Comparison of ENCODE assay signal across 19 cellular contexts in genomic region chr17:58401287-58401686, GRCh38. TPM values are rescaled to one million over a fixed set of nuclear protein-coding genes. Genes with fewer than 3 reads are reported as not detected.
A peak's percentile ranks its signal among the peaks of the same experiment; 100 is the strongest.
DNase-seq lines count a peak whose midpoint lies in the region; ATAC-seq and TF ChIP-seq lines count a peak whose summit lies in the region.
"Had no signal": no experiment of that assay in that cellular context is flagged by ENCODE, and none has a peak within 500 bp of the region (broad histone marks: within the 10 kb centered on the region; RNA-seq: fewer than 3 reads in every experiment).

No MANE protein-coding gene starts in this region.

- no peaks in the 10 kb centered on the region for H3K9me3 Mint-ChIP-seq in type B pancreatic cell
- H3K9me3 Mint-ChIP-seq: memory B cell, nephron progenitor cell, T-cell had no signal

- no peak for ATAC-seq in Right ventricle myocardium inferior
- ATAC-seq: T-cell had no signal

- intact Hi-C loops in Right ventricle myocardium inferior (cut with DNase I) = no loop called here

- no peak for TF ChIP-seq CTCF in type B pancreatic cell (conservative IDR thresholded peaks at IDR 0.05)

- TF ChIP-seq EP300 in Ishikawa (IDR thresholded peaks at IDR 0.05; ENCODE audit: borderline replicate concordance) = no peak; the same call in 1 of the 2 replicates

- no peak for TF ChIP-seq RAD21 in Ishikawa (IDR thresholded peaks at IDR 0.05; ENCODE audit: low read depth)

- H3K36me3 Mint-ChIP-seq in type B pancreatic cell = peaks cover 9% of the 10 kb centered on the region
- H3K36me3 Mint-ChIP-seq: T-cell had no signal

- H3K4me1 Mint-ChIP-seq in type B pancreatic cell (ENCODE audit: unreplicated experiment) = peaks cover 31% of the 10 kb centered on the region
- H3K4me1 Mint-ChIP-seq: memory B cell had no signal

- DNase-seq in NCI-H345 (lab: John Stamatoyannopoulos, UW) (peak; percentile 55), cerebellar cortex (ENCODE audit: low spot score) (peak; percentile 48), type B pancreatic cell (ENCODE audit: extremely low spot score, unreplicated experiment) (no peak), mucosa of gallbladder (ENCODE audit: low spot score) (no peak), NOMO-1 (lab: John Stamatoyannopoulos, UW; ENCODE audit: unreplicated experiment in 2 of 2) (no peak), Right ventricle myocardium inferior (ENCODE audit: missing footprints) (no peak)
- DNase-seq: activated CD4-positive, alpha-beta T cell treated with anti-CD3 and anti-CD28 coated beads, Interleukin-2, amount 50 U/mL, for 1 hour; activated naive CD4-positive, alpha-beta T cell; foreskin fibroblast; hippocampal formation; kidney; MG63; NCI-H187; nephron progenitor cell; posterior cingulate gyrus; stimulated activated CD4-positive, alpha-beta T cell treated with anti-CD3 and anti-CD28 coated beads, Interleukin-4, amount 100 ng/mL, for 1 hour; T-cell had no signal

- peak overlapping the region; percentile 48 for H3K4me3 Mint-ChIP-seq in type B pancreatic cell
- H3K4me3 Mint-ChIP-seq: memory B cell, nephron progenitor cell, T-cell had no signal

- H3K27ac Mint-ChIP-seq in type B pancreatic cell = peak overlapping the region; percentile 72
- H3K27ac Mint-ChIP-seq: memory B cell, nephron progenitor cell, T-cell had no signal

- no peaks in the 10 kb centered on the region for H3K27me3 Mint-ChIP-seq in type B pancreatic cell
- H3K27me3 Mint-ChIP-seq: memory B cell, T-cell had no signal

TF ChIP-seq in Ishikawa, 13 proteins besides CTCF, POLR2A, EP300 and RAD21:
- no peak for TF ChIP-seq ZBTB7A (IDR thresholded peaks at IDR 0.05; ENCODE audit: low read depth)
- TF ChIP-seq MAX (IDR thresholded peaks at IDR 0.05) = no peak
- TF ChIP-seq NFIC (IDR thresholded peaks at IDR 0.05) = peak; percentile 67
- TF ChIP-seq TEAD4 (IDR thresholded peaks at IDR 0.05) = no peak
- TF ChIP-seq TCF12 (IDR thresholded peaks at IDR 0.05; ENCODE audit: low read depth) = peak; percentile 72
- TF ChIP-seq YY1 (IDR thresholded peaks at IDR 0.05; ENCODE audit: low read depth) = no peak
- no peak for TF ChIP-seq FOXM1 (IDR thresholded peaks at IDR 0.05; ENCODE audit: borderline replicate concordance, low read depth)
- no peak for TF ChIP-seq REST (IDR thresholded peaks at IDR 0.05; ENCODE audit: low read depth)

RNA-seq across cellular contexts. Expression of gene RNF43, which starts 16.0 kb away (rescaled TPM):
- total RNA-seq in type B pancreatic cell (ENCODE audit: low replicate concordance) = 14.0 and 21.8 TPM in 2 replicates
- total RNA-seq in mucosa of gallbladder = 19.0 TPM
- 4.4 TPM for total RNA-seq in Right ventricle myocardium inferior

RNA-seq across cellular contexts. Expression of gene SUPT4H1, which starts 49.3 kb away (rescaled TPM):
- 75.7 and 82.9 TPM in 2 replicates for total RNA-seq in type B pancreatic cell (ENCODE audit: low replicate concordance)
- total RNA-seq in mucosa of gallbladder = 72.4 TPM
- 58.2 TPM for total RNA-seq in Right ventricle myocardium inferior

Comparison
In these comparisons a context has a peak if more than half of its experiments do, and no peak if none do; other contexts are left out.
1. DNase-seq: peak in NCI-H345 (single experiment) and cerebellar cortex (single experiment); none in type B pancreatic cell (single experiment), mucosa of gallbladder (single experiment), NOMO-1 (0 of 2) and Right ventricle myocardium inferior (single experiment).